ENCODE assay signal across 26 cellular contexts in genomic region chr4:169143335-169143734, GRCh38.
DNase-seq lines count a peak whose midpoint lies in the region; ATAC-seq and TF ChIP-seq lines count a peak whose summit lies in the region.
"Had no signal": no experiment of that assay in that cellular context is flagged by ENCODE, and none has a peak within 500 bp of the region (broad histone marks: within the 10 kb centered on the region; RNA-seq: fewer than 3 reads in every experiment).

No MANE protein-coding gene starts in this region.

- H3K27ac Mint-ChIP-seq in nephron = peak overlapping the region; percentile 83 to 98 (median 87)
- no peak overlapping the region for H3K27ac Mint-ChIP-seq in activated T-helper 17 cell treated with anti-CD3 and anti-CD28 coated beads, Interleukin-2, amount 50 U/mL, for 72 hours
- H3K27ac Mint-ChIP-seq: effector memory CD8-positive, alpha-beta T cell; natural killer cell; T-helper 2 cell treated with Interferon-gamma antibody and Interleukin-4, amounts not matched to agents 5 μg/mL and 100 μg/mL, for 36 hours had no signal

- peak; percentile 20 for DNase-seq in HK-2 (ENCODE audit: unreplicated experiment)
- DNase-seq in epithelial cell of proximal tubule (ENCODE audit: low read depth) = peak; percentile 73
- peak; percentile 30 for DNase-seq in superior temporal gyrus (ENCODE audit: extremely low spot score)
- no peak for DNase-seq in ureter (ENCODE audit: low spot score)
- DNase-seq in T-helper 2 cell = no peak
- DNase-seq: activated gamma-delta T cell treated with Interleukin-2 at 50 U/mL for 16 hours; activated T-cell treated with anti-CD3 and anti-CD28 coated beads, Interleukin-2, amount 50 U/mL, for 1 hour; caudate nucleus; effector memory CD8-positive, alpha-beta T cell; lower lobe of right lung; natural killer cell; NCI-H1105; NCI-H187 treated with DMSO at 0.1 percent for 48 hours; NCI-H524 treated with DMSO at 0.1 percent for 48 hours; OCI-M1; ovary; Right ventricle myocardium superior; stimulated activated naive CD4-positive, alpha-beta T cell had no signal

- H3K27me3 Mint-ChIP-seq in nephron (ENCODE audit: low read depth) = no peaks in the 10 kb centered on the region
- H3K27me3 Mint-ChIP-seq in activated T-helper 17 cell treated with anti-CD3 and anti-CD28 coated beads, Interleukin-2, amount 50 U/mL, for 72 hours = peaks cover 17% of the 10 kb centered on the region

- ATAC-seq in activated T-helper 17 cell treated with anti-CD3 and anti-CD28 coated beads, Interleukin-2, amount 50 U/mL, for 72 hours (replicated peaks) = no peak
- ATAC-seq in HG03280 (IDR thresholded peaks at IDR 0.05; ENCODE audit: unreplicated experiment) = no peak
- ATAC-seq: effector memory CD8-positive, alpha-beta T cell; K562; natural killer cell had no signal

- H3K36me3 Mint-ChIP-seq in nephron (ENCODE audit: low read depth) = peaks cover 18% of the 10 kb centered on the region
- H3K36me3 Mint-ChIP-seq in activated T-helper 17 cell treated with anti-CD3 and anti-CD28 coated beads, Interleukin-2, amount 50 U/mL, for 72 hours (ENCODE audit: low read depth) = no peaks in the 10 kb centered on the region
- H3K36me3 Mint-ChIP-seq: natural killer cell had no signal

- peak; percentile 26 for TF ChIP-seq CTCF in epithelial cell of proximal tubule (conservative IDR thresholded peaks at IDR 0.05; ENCODE audit: low read depth, low read length)
- no peak for TF ChIP-seq CTCF in nephron (IDR thresholded peaks at IDR 0.05; ENCODE audit: unreplicated experiment in 3 of 3)

- H3K4me3 ChIP-seq in epithelial cell of proximal tubule (ENCODE audit: low read depth, low read length) = no peak overlapping the region
- H3K4me3 ChIP-seq: K562, lower lobe of right lung, ovary, right atrium auricular region, smooth muscle cell, suprapubic skin had no signal

- no peaks in the 10 kb centered on the region for H3K9me3 Mint-ChIP-seq in nephron
- H3K9me3 Mint-ChIP-seq in activated T-helper 17 cell treated with anti-CD3 and anti-CD28 coated beads, Interleukin-2, amount 50 U/mL, for 72 hours = no peaks in the 10 kb centered on the region
- H3K9me3 Mint-ChIP-seq: effector memory CD8-positive, alpha-beta T cell; natural killer cell; T-helper 2 cell treated with Interferon-gamma antibody and Interleukin-4, amounts not matched to agents 5 μg/mL and 100 μg/mL, for 36 hours had no signal

- H3K4me1 Mint-ChIP-seq in nephron = no peaks in the 10 kb centered on the region
- H3K4me1 Mint-ChIP-seq in activated T-helper 17 cell treated with anti-CD3 and anti-CD28 coated beads, Interleukin-2, amount 50 U/mL, for 72 hours = no peaks in the 10 kb centered on the region

- H3K4me3 Mint-ChIP-seq in nephron = peak overlapping the region in 2 of 3 experiments; percentile 37 to 47
- no peak overlapping the region for H3K4me3 Mint-ChIP-seq in activated T-helper 17 cell treated with anti-CD3 and anti-CD28 coated beads, Interleukin-2, amount 50 U/mL, for 72 hours
- H3K4me3 Mint-ChIP-seq: effector memory CD8-positive, alpha-beta T cell; natural killer cell; T-helper 2 cell treated with Interferon-gamma antibody and Interleukin-4, amounts not matched to agents 5 μg/mL and 100 μg/mL, for 36 hours had no signal

Comparison
In these comparisons a context has a peak if more than half of its experiments do, and no peak if none do; other contexts are left out.
1. DNase-seq: peak in HK-2 (single experiment), epithelial cell of proximal tubule (single experiment) and superior temporal gyrus (single experiment); none in ureter (single experiment) and T-helper 2 cell (0 of 5).